In genomic region chr12:26271889-26272492, GRCh38 we compare ENCODE assay signal across 9 cellular contexts.
DNase-seq lines count a peak whose midpoint lies in the region; ATAC-seq, FAIRE-seq and TF ChIP-seq lines count a peak whose summit lies in the region.
"Had no signal": no experiment of that assay in that cellular context is flagged by ENCODE, and none has a peak within 500 bp of the region (broad histone marks: within the 10 kb centered on the region; RNA-seq: fewer than 3 reads in every experiment).

No MANE protein-coding gene starts in this region.

- H3K4me3 ChIP-seq in fibroblast of mammary gland (ENCODE audit: control insufficient read depth, low read depth, low read length): no peak overlapping the region
- H3K4me3 ChIP-seq in pancreas: no peak overlapping the region

- 65 to 67% methylated on average over 14 of the region's 14 CpGs for WGBS in pancreas, 2 donors

- H3K27me3 ChIP-seq in pancreas: no peaks in the 10 kb centered on the region

- peaks cover 5 to 24% (median 12%) of the 10 kb centered on the region in 3 donors for H3K4me1 ChIP-seq in pancreas

- FAIRE-seq in pancreas (lab: Jason Lieb, UNC): no peak

- TF ChIP-seq CTCF in fibroblast of mammary gland (conservative IDR thresholded peaks at IDR 0.05; ENCODE audit: control insufficient read depth, insufficient read depth, low read depth, low read length) (no peak), pancreas (IDR thresholded peaks at IDR 0.05) (no peak)

- H3K36me3 ChIP-seq in pancreas: no peaks in the 10 kb centered on the region

- H3K27ac ChIP-seq in pancreas: peak overlapping the region in 2 of 4 donors; percentile 61 to 66

- H3K9me3 ChIP-seq in pancreas: no peaks in the 10 kb centered on the region

- intact Hi-C loops in pancreas (cut with DNase I): no loop called here

- DNase-seq in Ammon's horn (ENCODE audit: low spot score): peak; percentile 61
- peak; percentile 59 for DNase-seq in LoVo (ENCODE audit: low spot score)
- DNase-seq in fibroblast of mammary gland (ENCODE audit: low read depth): peak; percentile 91
- DNase-seq in pancreas: peak; percentile 56 to 87 (median 74)
- DNase-seq in NCI-H187 treated with DMSO at 0.1 percent for 48 hours (lab: John Stamatoyannopoulos, UW): no peak
- DNase-seq: NCI-H1436 had no signal

- ATAC-seq in pancreas: peak in 3 of 4 donors; percentile 35 to 38 (median 35)
- no peak for ATAC-seq in HG03135 (IDR thresholded peaks at IDR 0.05; ENCODE audit: unreplicated experiment)
- ATAC-seq in GM21515 (IDR thresholded peaks at IDR 0.05; ENCODE audit: unreplicated experiment): no peak
- ATAC-seq in GM18517 (IDR thresholded peaks at IDR 0.05; ENCODE audit: unreplicated experiment): no peak

Comparison
In these comparisons a context has a peak if more than half of its experiments do, and no peak if none do; other contexts are left out.
1. ATAC-seq: peak in pancreas (3 of 4); none in HG03135 (single experiment), GM21515 (single experiment) and GM18517 (single experiment).